In genomic region chr11:71436861-71437260, GRCh38 we compare ENCODE assay signal across 21 cellular contexts.
"Had no signal": no experiment of that assay in that cellular context is flagged by ENCODE, and none has a peak within 500 bp of the region (broad histone marks: within the 10 kb centered on the region; RNA-seq: fewer than 3 reads in every experiment).

No MANE protein-coding gene starts in this region.

- DNase-seq: dermis blood vessel endothelial cell; effector CD4-positive, alpha-beta T cell; effector memory CD4-positive, alpha-beta T cell; foreskin keratinocyte; heart left ventricle; hypothalamus; immature natural killer cell; islet precursor cell; kidney; kidney glomerular epithelial cell; left colon; left ventricle myocardium inferior; lower lobe of right lung; mesenchymal stem cell; mucosa of descending colon; naive B cell had no signal

- H3K79me2 ChIP-seq: hepatocyte had no signal

- H2AFZ ChIP-seq: hepatocyte had no signal

- H3K27ac ChIP-seq: coronary artery, esophagus muscularis mucosa, foreskin keratinocyte, gastroesophageal sphincter, heart left ventricle, hepatocyte, left ventricle myocardium inferior, lower lobe of right lung had no signal

- H3K27me3 ChIP-seq: dorsolateral prefrontal cortex, esophagus muscularis mucosa, foreskin keratinocyte, gastroesophageal sphincter, heart left ventricle, hepatocyte had no signal

- H3K4me2 ChIP-seq: hepatocyte had no signal

- H3K4me3 ChIP-seq: coronary artery, dorsolateral prefrontal cortex, esophagus muscularis mucosa, gastroesophageal sphincter, heart left ventricle, hepatocyte, left ventricle myocardium inferior, lower lobe of right lung, mucosa of descending colon had no signal

- H3K4me1 ChIP-seq: foreskin keratinocyte had no signal

- H3K9me3 ChIP-seq: esophagus muscularis mucosa, gastroesophageal sphincter, heart left ventricle, left ventricle myocardium inferior, lower lobe of right lung, mucosa of descending colon had no signal
